1 cellular context compared by ENCODE assay signal in genomic region chr9:29214162-29214520, GRCh38.
TF ChIP-seq lines count a peak whose summit lies in the region.

No MANE protein-coding gene starts in this region.

TF ChIP-seq in HEK293, 187 proteins besides CTCF, POLR2A, EP300 and RAD21 (continued from another document):
- TF ChIP-seq SCRT2 (tag by site-specific recombination; IDR thresholded peaks at IDR 0.05) (no peak), ZNF140 (tag by site-specific recombination; IDR thresholded peaks at IDR 0.05) (no peak), KLF9 (tag by site-specific recombination; IDR thresholded peaks at IDR 0.05; ENCODE audit: low read depth) (no peak)
- TF ChIP-seq, protein P1, sequence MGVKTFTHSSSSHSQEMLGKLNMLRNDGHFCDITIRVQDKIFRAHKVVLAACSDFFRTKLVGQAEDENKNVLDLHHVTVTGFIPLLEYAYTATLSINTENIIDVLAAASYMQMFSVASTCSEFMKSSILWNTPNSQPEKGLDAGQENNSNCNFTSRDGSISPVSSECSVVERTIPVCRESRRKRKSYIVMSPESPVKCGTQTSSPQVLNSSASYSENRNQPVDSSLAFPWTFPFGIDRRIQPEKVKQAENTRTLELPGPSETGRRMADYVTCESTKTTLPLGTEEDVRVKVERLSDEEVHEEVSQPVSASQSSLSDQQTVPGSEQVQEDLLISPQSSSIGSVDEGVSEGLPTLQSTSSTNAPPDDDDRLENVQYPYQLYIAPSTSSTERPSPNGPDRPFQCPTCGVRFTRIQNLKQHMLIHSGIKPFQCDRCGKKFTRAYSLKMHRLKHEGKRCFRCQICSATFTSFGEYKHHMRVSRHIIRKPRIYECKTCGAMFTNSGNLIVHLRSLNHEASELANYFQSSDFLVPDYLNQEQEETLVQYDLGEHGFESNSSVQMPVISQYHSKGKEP (tag by site-specific recombination; IDR thresholded peaks at IDR 0.05), result no peak
